Comparison of ENCODE assay signal across 20 cellular contexts in genomic region chr19:19710506-19710905, GRCh38.
"Had no signal": no experiment of that assay in that cellular context is flagged by ENCODE, and none has a peak within 500 bp of the region (broad histone marks: within the 10 kb centered on the region; RNA-seq: fewer than 3 reads in every experiment).

No MANE protein-coding gene starts in this region.

- H3K27me3 ChIP-seq: ovary, spleen, tibial artery had no signal

- ATAC-seq: activated CD4-positive, alpha-beta T cell treated with anti-CD3 and anti-CD28 coated beads for 36 hours; left lobe of liver; sciatic nerve; stimulated activated memory B cell treated with anti-CD40 and anti-IgM and Interleukin-4, amounts not matched to agents 10 μg/mL and 1 μg/mL and 100 μg/mL, for 72 hours; T-cell; WTC11 had no signal

- H3K27me3 Mint-ChIP-seq: activated CD4-positive, alpha-beta T cell treated with anti-CD3 and anti-CD28 coated beads for 36 hours; activated naive CD8-positive, alpha-beta T cell; naive B cell; stimulated activated memory B cell treated with anti-CD40 and anti-IgM and Interleukin-4, amounts not matched to agents 10 μg/mL and 1 μg/mL and 100 μg/mL, for 72 hours; T-cell had no signal

- DNase-seq: activated CD4-positive, alpha-beta T cell treated with anti-CD3 and anti-CD28 coated beads for 36 hours; activated CD4-positive, alpha-beta T cell treated with anti-CD3 and anti-CD28 coated beads, Interleukin-2, amount 50 U/mL, for 48 hours; activated T-cell treated with anti-CD3 and anti-CD28 coated beads for 4 hours; amniotic stem cell; foreskin melanocyte; glutamatergic neuron; hippocampal formation; islet precursor cell; naive B cell; ovary; spleen; stimulated activated CD4-positive, alpha-beta T cell treated with anti-CD3 and anti-CD28 coated beads, Interleukin-4, amount 100 ng/mL, for 4 hours; T-cell; tibial artery had no signal

- H3K4me1 Mint-ChIP-seq: activated CD4-positive, alpha-beta T cell treated with anti-CD3 and anti-CD28 coated beads for 36 hours; naive B cell; stimulated activated memory B cell treated with anti-CD40 and anti-IgM and Interleukin-4, amounts not matched to agents 10 μg/mL and 1 μg/mL and 100 μg/mL, for 72 hours; T-cell; WTC11 had no signal

- H3K27ac Mint-ChIP-seq: activated CD4-positive, alpha-beta T cell treated with anti-CD3 and anti-CD28 coated beads for 36 hours; activated naive CD8-positive, alpha-beta T cell; stimulated activated memory B cell treated with anti-CD40 and anti-IgM and Interleukin-4, amounts not matched to agents 10 μg/mL and 1 μg/mL and 100 μg/mL, for 72 hours; WTC11 had no signal

- H3K4me1 ChIP-seq: spleen, tibial artery had no signal

- H3K4me3 Mint-ChIP-seq: activated CD4-positive, alpha-beta T cell treated with anti-CD3 and anti-CD28 coated beads for 36 hours; activated naive CD8-positive, alpha-beta T cell; naive B cell; stimulated activated memory B cell treated with anti-CD40 and anti-IgM and Interleukin-4, amounts not matched to agents 10 μg/mL and 1 μg/mL and 100 μg/mL, for 72 hours; WTC11 had no signal

- H3K27ac ChIP-seq: ovary, spleen, tibial artery had no signal

- H3K4me3 ChIP-seq: ovary, spleen, tibial artery had no signal

- FAIRE-seq: urothelium cell line had no signal
